1 cellular context compared by ENCODE assay signal in the genomic region with DNA sequence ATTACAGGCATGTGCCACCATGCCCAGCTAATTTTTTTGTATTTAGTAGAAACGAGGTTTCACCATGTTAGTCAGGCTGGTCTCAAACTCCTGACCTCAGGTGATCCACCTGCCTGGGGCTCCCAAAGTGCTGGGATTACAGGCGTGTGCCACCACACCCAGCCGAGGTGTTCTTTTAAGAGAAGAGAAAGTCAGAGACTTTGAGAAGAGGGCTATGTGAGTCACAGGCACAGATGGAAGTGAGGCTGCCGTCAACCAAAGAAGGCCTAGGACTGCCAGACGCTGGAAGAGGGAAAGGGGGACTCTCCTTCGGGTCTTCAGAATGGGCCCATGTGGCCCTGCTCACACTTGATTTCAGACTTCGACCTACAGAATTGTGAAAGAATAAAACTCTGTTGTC.
TF ChIP-seq lines count a peak whose summit lies in the region.

No MANE protein-coding gene starts in this region.

TF ChIP-seq in HepG2, 621 proteins besides CTCF, POLR2A, EP300 and RAD21 (continued from another document):
- TF ChIP-seq, protein P1, sequence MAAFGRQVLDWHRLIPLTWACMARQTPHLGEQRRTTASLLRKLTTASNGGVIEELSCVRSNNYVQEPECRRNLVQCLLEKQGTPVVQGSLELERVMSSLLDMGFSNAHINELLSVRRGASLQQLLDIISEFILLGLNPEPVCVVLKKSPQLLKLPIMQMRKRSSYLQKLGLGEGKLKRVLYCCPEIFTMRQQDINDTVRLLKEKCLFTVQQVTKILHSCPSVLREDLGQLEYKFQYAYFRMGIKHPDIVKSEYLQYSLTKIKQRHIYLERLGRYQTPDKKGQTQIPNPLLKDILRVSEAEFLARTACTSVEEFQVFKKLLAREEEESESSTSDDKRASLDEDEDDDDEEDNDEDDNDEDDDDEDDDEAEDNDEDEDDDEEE (CRISPR knock-in tag; IDR thresholded peaks at IDR 0.05) = no peak
- TF ChIP-seq ZNF317 (CRISPR knock-in tag; IDR thresholded peaks at IDR 0.05) (peak; percentile 84), NFIC (IDR thresholded peaks at IDR 0.05; ENCODE audit: low read length) (no peak), ZNF296 (CRISPR knock-in tag; conservative IDR thresholded peaks at IDR 0.05) (no peak), ZNF232 (CRISPR knock-in tag; IDR thresholded peaks at IDR 0.05; ENCODE audit: borderline replicate concordance) (no peak)
